Comparison of ENCODE assay signal across 15 cellular contexts in the genomic region with DNA sequence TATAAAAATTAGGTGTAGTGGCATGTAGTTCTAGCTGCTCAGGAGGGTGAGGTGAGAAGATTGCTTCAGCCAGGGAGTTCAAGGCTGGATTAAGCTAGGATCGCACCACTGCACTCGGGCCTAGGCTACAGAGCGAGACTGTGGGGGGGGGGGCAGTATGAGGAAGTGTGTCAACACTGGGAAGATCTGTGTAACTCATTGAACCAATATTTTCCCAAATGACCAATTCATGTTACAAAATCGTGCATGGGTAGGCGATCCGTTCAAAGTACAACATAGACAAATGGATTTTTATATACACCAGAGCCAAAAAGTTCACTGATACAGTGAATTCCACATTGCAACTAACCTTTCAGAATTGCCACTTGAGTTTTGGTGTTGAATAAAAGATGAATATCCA. TPM values are rescaled to one million over a fixed set of nuclear protein-coding genes. Genes with fewer than 3 reads are reported as not detected.
DNase-seq lines count a peak whose midpoint lies in the region; ATAC-seq, FAIRE-seq and TF ChIP-seq lines count a peak whose summit lies in the region.
"Had no signal": no experiment of that assay in that cellular context is flagged by ENCODE, and none has a peak within 500 bp of the region (broad histone marks: within the 10 kb centered on the region; RNA-seq: fewer than 3 reads in every experiment).

No MANE protein-coding gene starts in this region.

- no peaks in the 10 kb centered on the region for H3K27me3 Mint-ChIP-seq in activated naive CD8-positive, alpha-beta T cell treated with anti-CD3 and anti-CD28 coated beads, Interleukin-2, amount 10 ng/mL, durations not matched to agents 7 days and 5 days

- FAIRE-seq in HepG2 (lab: Jason Lieb, UNC), result peak; percentile 73

- H3K4me2 ChIP-seq in HepG2 (ENCODE audit: low read depth, low read length), result peak overlapping the region; percentile 59

- no peaks in the 10 kb centered on the region for H3K9me3 Mint-ChIP-seq in activated naive CD8-positive, alpha-beta T cell treated with anti-CD3 and anti-CD28 coated beads, Interleukin-2, amount 10 ng/mL, durations not matched to agents 7 days and 5 days
- H3K9me3 Mint-ChIP-seq: stimulated activated effector memory CD8-positive, alpha-beta T cell treated with anti-CD3 and anti-CD28 coated beads, Interleukin-12 subunit alpha, Interleukin-12 subunit beta, amount 100 ng/mL, for 72 hours had no signal

- TF ChIP-seq CTCF in HepG2 (CRISPR knock-in tag; IDR thresholded peaks at IDR 0.05), result no peak

- peaks cover 28% of the 10 kb centered on the region for H3K36me3 Mint-ChIP-seq in activated naive CD8-positive, alpha-beta T cell treated with anti-CD3 and anti-CD28 coated beads, Interleukin-2, amount 10 ng/mL, durations not matched to agents 7 days and 5 days

- H2AFZ ChIP-seq in HepG2 (ENCODE audit: low read length), result no peak overlapping the region

- no peak overlapping the region for H3K4me3 Mint-ChIP-seq in activated naive CD8-positive, alpha-beta T cell treated with anti-CD3 and anti-CD28 coated beads, Interleukin-2, amount 10 ng/mL, durations not matched to agents 7 days and 5 days
- H3K4me3 Mint-ChIP-seq: stimulated activated effector memory CD8-positive, alpha-beta T cell treated with anti-CD3 and anti-CD28 coated beads, Interleukin-12 subunit alpha, Interleukin-12 subunit beta, amount 100 ng/mL, for 72 hours had no signal

- peak overlapping the region; percentile 8 for H3K27ac Mint-ChIP-seq in activated naive CD8-positive, alpha-beta T cell treated with anti-CD3 and anti-CD28 coated beads, Interleukin-2, amount 10 ng/mL, durations not matched to agents 7 days and 5 days
- H3K27ac Mint-ChIP-seq: stimulated activated effector memory CD8-positive, alpha-beta T cell treated with anti-CD3 and anti-CD28 coated beads, Interleukin-12 subunit alpha, Interleukin-12 subunit beta, amount 100 ng/mL, for 72 hours had no signal

- H3K9ac ChIP-seq in HepG2 (ENCODE audit: insufficient read depth, low read depth, low read length) (peak overlapping the region; percentile 41), subcutaneous abdominal adipose tissue (ENCODE audit: low read length in 5 of 5) (peak overlapping the region in 2 of 5 donors; percentile 11 to 64)

- 2% methylated on average over 6 of the region's 6 CpGs for WGBS in HepG2 (ENCODE audit: low lambda C conversion rate)

- peaks cover 34% of the 10 kb centered on the region for H3K4me1 Mint-ChIP-seq in activated naive CD8-positive, alpha-beta T cell treated with anti-CD3 and anti-CD28 coated beads, Interleukin-2, amount 10 ng/mL, durations not matched to agents 7 days and 5 days

- H4K20me1 ChIP-seq in HepG2 (ENCODE audit: insufficient read depth, low read length), result peaks cover 80% of the 10 kb centered on the region

- no peak for DNase-seq in left ventricle myocardium superior
- no peak for DNase-seq in cardiac septum (ENCODE audit: low spot score)
- no peak for DNase-seq in activated naive CD8-positive, alpha-beta T cell treated with anti-CD3 and anti-CD28 coated beads, Interleukin-2, amount 10 ng/mL, durations not matched to agents 7 days and 5 days
- DNase-seq in HepG2 (ENCODE audit: low spot score), result peak; percentile 94
- DNase-seq in NCI-H748 treated with DMSO at 0.1 percent for 48 hours (lab: John Stamatoyannopoulos, UW), result no peak
- no peak for DNase-seq in NAMALWA (ENCODE audit: low spot score)
- no peak for DNase-seq in A172 (ENCODE audit: low spot score)
- DNase-seq: BE2C; effector CD8-positive, alpha-beta T cell; left lung; NCI-H146; NCI-H526; T1000 had no signal

- H3K9me3 ChIP-seq in HepG2 (ENCODE audit: low read length) (no peaks in the 10 kb centered on the region), subcutaneous abdominal adipose tissue (ENCODE audit: control insufficient read depth in 5 of 5, low read length in 5 of 5) (no peaks in the 10 kb centered on the region)
- H3K9me3 ChIP-seq: BE2C, left lung had no signal

- TF ChIP-seq POLR2A in HepG2 (IDR thresholded peaks at IDR 0.05; ENCODE audit: insufficient read depth in 1 of 2, low read depth in 2 of 2, low read length in 2 of 2), result 0 out of 4 replicates have a peak, but pooled peaks of 1 of the 2 experiments have one; percentile 47

- peaks cover 97% of the 10 kb centered on the region for H3K79me2 ChIP-seq in HepG2 (ENCODE audit: insufficient read depth, low read length)

- H3K27ac ChIP-seq in HepG2 (ENCODE audit: extremely low read length, insufficient read depth, low read length), result peak overlapping the region; percentile 78
- H3K27ac ChIP-seq in subcutaneous abdominal adipose tissue (ENCODE audit: low read depth, low read length), result peak overlapping the region; percentile 47
- H3K27ac ChIP-seq: left lung had no signal

- H3K4me1 ChIP-seq in HepG2 (ENCODE audit: insufficient read depth, low read length) (peaks cover 73% of the 10 kb centered on the region), subcutaneous abdominal adipose tissue (ENCODE audit: control insufficient read depth in 5 of 5, insufficient read depth in 5 of 5, low read length in 5 of 5) (peaks cover 12 to 71% (median 61%) of the 10 kb centered on the region in 5 donors)
- H3K4me1 ChIP-seq: BE2C had no signal

- peak overlapping the region in 1 of 3 experiments; percentile 31; a peak in 2 of 6 replicates for H3K4me3 ChIP-seq in HepG2 (replicated peaks in 1 of 3; ENCODE audit: insufficient read depth in 1 of 3, low read depth in 2 of 3, low read length in 3 of 3)
- no peak overlapping the region for H3K4me3 ChIP-seq in subcutaneous abdominal adipose tissue (ENCODE audit: low read depth in 1 of 5, low read length in 5 of 5)
- H3K4me3 ChIP-seq: left lung had no signal

- ATAC-seq in left ventricle myocardium superior, result peak; percentile 44
- ATAC-seq in activated naive CD8-positive, alpha-beta T cell treated with anti-CD3 and anti-CD28 coated beads, Interleukin-2, amount 10 ng/mL, durations not matched to agents 7 days and 5 days (ENCODE audit: low read depth), result no peak
- peak; percentile 94 for ATAC-seq in HepG2
- ATAC-seq: left lung; stimulated activated effector memory CD8-positive, alpha-beta T cell treated with anti-CD3 and anti-CD28 coated beads, Interleukin-12 subunit alpha, Interleukin-12 subunit beta, amount 100 ng/mL, for 72 hours had no signal

- TF ChIP-seq RAD21 in HepG2 (CRISPR knock-in tag; IDR thresholded peaks at IDR 0.05), result 0 out of 2 replicates have a peak, but pooled peaks have one; percentile 22

- CTCF ChIA-PET in HepG2 (lab: Yijun Ruan, JAX; ENCODE audit: low intra/inter-chr PET ratio, low total read pairs), result no interaction called here

- in situ Hi-C loops in HepG2 (cut with HindIII; ENCODE audit: extremely low pct_ligation_motif_present, low pct_unique_long_range_greater_than_20kb), result loop anchor here (5.0 kb wide), 1 partner anchor 71 kb away; a partner anchor contains a TSS

- peaks cover 0 to 8% of the 10 kb centered on the region in 2 experiments; a peak in 1 of 5 replicates for H3K36me3 ChIP-seq in HepG2 (replicated peaks in 1 of 2; ENCODE audit: control insufficient read depth in 1 of 2, insufficient read depth in 2 of 2, low read length in 2 of 2)
- H3K36me3 ChIP-seq in subcutaneous abdominal adipose tissue (ENCODE audit: control insufficient read depth in 5 of 5, insufficient read depth in 5 of 5, low read length in 5 of 5), result peaks cover 0 to 2% (median 0%) of the 10 kb centered on the region in 5 donors
- H3K36me3 ChIP-seq: BE2C had no signal

- H3K27me3 ChIP-seq in HepG2 (ENCODE audit: control insufficient read depth in 1 of 2, insufficient read depth in 2 of 2, low read length in 2 of 2), result no peaks in the 10 kb centered on the region
- no peaks in the 10 kb centered on the region for H3K27me3 ChIP-seq in subcutaneous abdominal adipose tissue (ENCODE audit: control insufficient read depth in 5 of 5, insufficient read depth in 4 of 5, low read length in 5 of 5)
- H3K27me3 ChIP-seq: BE2C, left lung had no signal

- intact Hi-C loops in left ventricle myocardium superior (cut with micrococcal nuclease) (no loop called here), cardiac septum (cut with DNase I) (no loop called here), HepG2 (cut with micrococcal nuclease; ENCODE audit: unreplicated experiment) (loop anchor here (1.0 to 10.0 kb wide), 3 partner anchors 8 to 163 kb away; a partner anchor contains a TSS)

- BruUV-seq in HepG2 (replicated peaks; lab: Mats Ljungman, UMichigan), result no TSS peak

- POLR2A ChIA-PET in activated naive CD8-positive, alpha-beta T cell treated with anti-CD3 and anti-CD28 coated beads, Interleukin-2, amount 10 ng/mL, durations not matched to agents 7 days and 5 days (lab: Charles Lee), result interaction anchor here (2.2 to 2.8 kb wide), 2 partner anchors 8 to 160 kb away, joined by 7 to 12 read pairs; a partner anchor contains a TSS
- POLR2A ChIA-PET in HepG2 (lab: Yijun Ruan, JAX), result interaction anchor here (0.6 to 3.6 kb wide), 5 partner anchors 8 to 159 kb away, joined by 3 to 36 read pairs (median 6); a partner anchor contains a TSS

- TF ChIP-seq EP300 in HepG2 (IDR thresholded peaks at IDR 0.05; ENCODE audit: low read depth in 2 of 2, low read length in 2 of 2) (peak; percentile 40 to 77; a peak in 2 of 4 replicates), HepG2 (CRISPR knock-in tag; IDR thresholded peaks at IDR 0.05; ENCODE audit: borderline replicate concordance) (peak; percentile 74)

RNA-seq across cellular contexts. Expression of a gene that starts 8.1 kb away (rescaled TPM):
- total RNA-seq in left ventricle myocardium superior (94.0 TPM), cardiac septum (88.7 TPM), HepG2 (2016; rRNA removed; fragmentation: Illumina TruSeq; extraction: Trizol) (72.0 and 99.1 TPM in 2 replicates)
- 100 to 1,000 TPM in 1 of 2 experiments, 10 to 100 TPM in 1; 84.9 to 105 TPM for total RNA-seq in activated naive CD8-positive, alpha-beta T cell treated with anti-CD3 and anti-CD28 coated beads, Interleukin-2, amount 10 ng/mL, durations not matched to agents 7 days and 5 days
- total RNA-seq in HepG2 (2016; cell fraction: cytosol; rRNA removed; fragmentation: Illumina TruSeq; extraction: Trizol; ENCODE audit: low read depth), result 49.6 and 56.8 TPM in 2 replicates
- total RNA-seq in HepG2 (2016; cell fraction: insoluble cytoplasmic fraction; rRNA removed; fragmentation: Illumina TruSeq; extraction: Trizol), result 73.5 and 83.9 TPM in 2 replicates
- total RNA-seq in HepG2 (2016; cell fraction: membrane; rRNA removed; fragmentation: Illumina TruSeq; extraction: Trizol), result 44.9 and 46.8 TPM in 2 replicates
- total RNA-seq in HepG2 (2016; cell fraction: nucleus; rRNA removed; fragmentation: Illumina TruSeq; extraction: Trizol), result 57.9 and 58.5 TPM in 2 replicates
- 53.8 and 70.2 TPM in 2 replicates for polyA plus RNA-seq in HepG2 (2011; rRNA removed)
- polyA plus RNA-seq in HepG2 (2011; cell fraction: cytosol; rRNA removed), result 31.5 and 48.8 TPM in 2 replicates
- 25.3 and 31.2 TPM in 2 replicates for polyA plus RNA-seq in HepG2 (2011; cell fraction: nucleus; rRNA removed)
- polyA plus RNA-seq in HepG2 (2012), result 42.8 and 47.9 TPM in 2 replicates
- polyA plus RNA-seq in HepG2 (2016; cell fraction: cytosol; fragmentation: Illumina TruSeq; extraction: Trizol; ENCODE audit: low read depth), result 2.2 and 3.3 TPM in 2 replicates
- polyA plus RNA-seq in HepG2 (2016; cell fraction: insoluble cytoplasmic fraction; fragmentation: Illumina TruSeq; extraction: Trizol; ENCODE audit: low read depth), result 58.6 and 61.8 TPM in 2 replicates
- 6.7 and 8.8 TPM in 2 replicates for polyA plus RNA-seq in HepG2 (2016; cell fraction: membrane; fragmentation: Illumina TruSeq; extraction: Trizol; ENCODE audit: low read depth)
- 47.7 and 51.4 TPM in 2 replicates for polyA plus RNA-seq in HepG2 (2016; cell fraction: nucleus; fragmentation: Illumina TruSeq; extraction: Trizol; ENCODE audit: insufficient read depth, low read depth)
- polyA minus RNA-seq in HepG2 (2011; rRNA and poly(A)+ RNA removed; ENCODE audit: low replicate concordance), result 111 and 191 TPM in 2 replicates
- polyA minus RNA-seq in HepG2 (2011; cell fraction: cytosol; rRNA and poly(A)+ RNA removed), result 40.4 and 42.0 TPM in 2 replicates
- polyA minus RNA-seq in HepG2 (2011; cell fraction: nucleus; rRNA and poly(A)+ RNA removed), result 54.7 and 64.2 TPM in 2 replicates
- total RNA-seq in A172 (2014; rRNA removed; shearing (Covaris generic)), result 71.9 and 92.8 TPM in 2 replicates
